ENCODE assay signal across 20 cellular contexts in genomic region chr20:35732644-35732982, GRCh38. TPM values are rescaled to one million over a fixed set of nuclear protein-coding genes. Genes with fewer than 3 reads are reported as not detected.
A peak's percentile ranks its signal among the peaks of the same experiment; 100 is the strongest.
DNase-seq lines count a peak whose midpoint lies in the region; ATAC-seq, FAIRE-seq and TF ChIP-seq lines count a peak whose summit lies in the region.
"Had no signal": no experiment of that assay in that cellular context is flagged by ENCODE, and none has a peak within 500 bp of the region (broad histone marks: within the 10 kb centered on the region; RNA-seq: fewer than 3 reads in every experiment).

No MANE protein-coding gene starts in this region.

- H3K9ac ChIP-seq in GM23248 (no peak overlapping the region), astrocyte (ENCODE audit: low read length) (no peak overlapping the region)

- no peaks in the 10 kb centered on the region for H3K9me3 ChIP-seq in CD4-positive, CD25-positive, alpha-beta regulatory T cell (ENCODE audit: control insufficient read depth in 2 of 2, low read length in 2 of 2)
- H3K9me3 ChIP-seq in GM23248 (ENCODE audit: low read depth): no peaks in the 10 kb centered on the region
- H3K9me3 ChIP-seq in astrocyte (ENCODE audit: insufficient read depth, low read depth, low read length): no peaks in the 10 kb centered on the region
- H3K9me3 ChIP-seq: transverse colon had no signal

- H3K79me2 ChIP-seq in GM23248 (ENCODE audit: insufficient read depth): peaks cover 100% of the 10 kb centered on the region
- peaks cover 99% of the 10 kb centered on the region for H3K79me2 ChIP-seq in astrocyte (ENCODE audit: insufficient read depth, low read length)

- H3K27ac ChIP-seq in CD4-positive, CD25-positive, alpha-beta regulatory T cell (ENCODE audit: insufficient read depth, low read length, poor library complexity, severe bottlenecking): no peak overlapping the region
- 0 out of 2 replicates have a peak overlapping the region, but pooled peaks have one; percentile 1 for H3K27ac ChIP-seq in GM23248
- no peak overlapping the region for H3K27ac ChIP-seq in astrocyte (ENCODE audit: low read depth, low read length)
- H3K27ac ChIP-seq: transverse colon had no signal

- no peak for TF ChIP-seq CTCF in astrocyte (IDR thresholded peaks at IDR 0.05; ENCODE audit: insufficient read depth, low read depth, low read length)

- H3K27me3 ChIP-seq in CD4-positive, CD25-positive, alpha-beta regulatory T cell (ENCODE audit: control insufficient read depth, insufficient read depth, low read length): no peaks in the 10 kb centered on the region
- H3K27me3 ChIP-seq in GM23248 (replicated peaks; ENCODE audit: insufficient read depth): no peaks in the 10 kb centered on the region
- no peaks in the 10 kb centered on the region for H3K27me3 ChIP-seq in astrocyte (ENCODE audit: insufficient read depth, low read length)
- H3K27me3 ChIP-seq: transverse colon had no signal

- H4K20me1 ChIP-seq in GM23248 (ENCODE audit: insufficient read depth): peaks cover 56% of the 10 kb centered on the region
- H4K20me1 ChIP-seq in astrocyte (ENCODE audit: insufficient read depth, low read length): peaks cover 99% of the 10 kb centered on the region

- H3K27ac Mint-ChIP-seq in CD4-positive, CD25-positive, alpha-beta regulatory T cell: no peak overlapping the region
- no peak overlapping the region for H3K27ac Mint-ChIP-seq in astrocyte (ENCODE audit: unreplicated experiment)
- H3K27ac Mint-ChIP-seq in natural killer cell treated with Interleukin-12 subunit alpha and Interleukin-12 subunit beta and Interleukin-15 and Interleukin-18, amount 100 ng/mL, for 72 hours: peak overlapping the region in 1 of 2 donors; percentile 29

- peak overlapping the region; percentile 8 to 68 (median 57) for H3K4me3 Mint-ChIP-seq in CD4-positive, CD25-positive, alpha-beta regulatory T cell
- H3K4me3 Mint-ChIP-seq in astrocyte (ENCODE audit: unreplicated experiment): peak overlapping the region; percentile 41
- peak overlapping the region; percentile 52 for H3K4me3 Mint-ChIP-seq in natural killer cell treated with Interleukin-12 subunit alpha and Interleukin-12 subunit beta and Interleukin-15 and Interleukin-18, amount 100 ng/mL, for 72 hours

- H3K4me2 ChIP-seq in GM23248 (ENCODE audit: unreplicated experiment): no peak overlapping the region
- no peak overlapping the region for H3K4me2 ChIP-seq in astrocyte (ENCODE audit: low read length)

- H3K4me1 Mint-ChIP-seq in CD4-positive, CD25-positive, alpha-beta regulatory T cell: peaks cover 43 to 74% (median 62%) of the 10 kb centered on the region in 4 donors
- peaks cover 24% of the 10 kb centered on the region for H3K4me1 Mint-ChIP-seq in astrocyte (ENCODE audit: low read depth, unreplicated experiment)
- peaks cover 36 to 45% of the 10 kb centered on the region in 2 donors for H3K4me1 Mint-ChIP-seq in natural killer cell treated with Interleukin-12 subunit alpha and Interleukin-12 subunit beta and Interleukin-15 and Interleukin-18, amount 100 ng/mL, for 72 hours (ENCODE audit: low read depth in 2 of 2)

- no peak for ATAC-seq in CD4-positive, CD25-positive, alpha-beta regulatory T cell (ENCODE audit: low read depth in 2 of 2)
- no peak for ATAC-seq in natural killer cell treated with Interleukin-12 subunit alpha and Interleukin-12 subunit beta and Interleukin-15 and Interleukin-18, amount 100 ng/mL, for 72 hours
- ATAC-seq in GM21526 (IDR thresholded peaks at IDR 0.05; ENCODE audit: low FRiP score, unreplicated experiment): no peak
- no peak for ATAC-seq in HG02970 (IDR thresholded peaks at IDR 0.05; ENCODE audit: low FRiP score, unreplicated experiment)

- H3K4me1 ChIP-seq in CD4-positive, CD25-positive, alpha-beta regulatory T cell (ENCODE audit: control insufficient read depth, insufficient read depth, low read length, poor library complexity, severe bottlenecking): peaks cover 71% of the 10 kb centered on the region
- H3K4me1 ChIP-seq in GM23248 (ENCODE audit: insufficient read depth) (peaks cover 51% of the 10 kb centered on the region), astrocyte (ENCODE audit: insufficient read depth, low read length) (peaks cover 10% of the 10 kb centered on the region)

- peaks cover 43% of the 10 kb centered on the region for H3K36me3 Mint-ChIP-seq in CD4-positive, CD25-positive, alpha-beta regulatory T cell
- H3K36me3 Mint-ChIP-seq in astrocyte (ENCODE audit: low read depth, unreplicated experiment): peaks cover 20% of the 10 kb centered on the region
- peaks cover 36% of the 10 kb centered on the region for H3K36me3 Mint-ChIP-seq in natural killer cell treated with Interleukin-12 subunit alpha and Interleukin-12 subunit beta and Interleukin-15 and Interleukin-18, amount 100 ng/mL, for 72 hours

- FAIRE-seq in astrocyte (lab: Jason Lieb, UNC): no peak
- FAIRE-seq: endothelial cell of umbilical vein, GM12891, islet of Langerhans had no signal

- H3K9me3 Mint-ChIP-seq in CD4-positive, CD25-positive, alpha-beta regulatory T cell: no peaks in the 10 kb centered on the region
- H3K9me3 Mint-ChIP-seq in astrocyte (ENCODE audit: unreplicated experiment): no peaks in the 10 kb centered on the region
- no peaks in the 10 kb centered on the region for H3K9me3 Mint-ChIP-seq in natural killer cell treated with Interleukin-12 subunit alpha and Interleukin-12 subunit beta and Interleukin-15 and Interleukin-18, amount 100 ng/mL, for 72 hours

- H3K9me2 ChIP-seq in GM23248 (ENCODE audit: insufficient read depth): no peaks in the 10 kb centered on the region

- WGBS in GM23248 (ENCODE audit: low coverage in 1 of 2, low lambda C conversion rate in 2 of 2, missing lambda C conversion rate in 2 of 2), 2 experiments: 10 to 16% methylated on average over 1 of the region's 1 CpG

- H2AFZ ChIP-seq in GM23248: no peak overlapping the region
- no peak overlapping the region for H2AFZ ChIP-seq in astrocyte (ENCODE audit: low read depth, low read length)

- in situ Hi-C loops in GM23248 (cut with MboI): no loop called here

- H3K27me3 Mint-ChIP-seq in CD4-positive, CD25-positive, alpha-beta regulatory T cell: no peaks in the 10 kb centered on the region
- no peaks in the 10 kb centered on the region for H3K27me3 Mint-ChIP-seq in astrocyte (ENCODE audit: low read depth, unreplicated experiment)
- H3K27me3 Mint-ChIP-seq in natural killer cell treated with Interleukin-12 subunit alpha and Interleukin-12 subunit beta and Interleukin-15 and Interleukin-18, amount 100 ng/mL, for 72 hours: no peaks in the 10 kb centered on the region

- H3K36me3 ChIP-seq in CD4-positive, CD25-positive, alpha-beta regulatory T cell (ENCODE audit: control insufficient read depth, insufficient read depth, low read length): peaks cover 94% of the 10 kb centered on the region
- H3K36me3 ChIP-seq in GM23248 (ENCODE audit: low read depth) (peaks cover 96% of the 10 kb centered on the region), astrocyte (ENCODE audit: insufficient read depth, low read length) (peaks cover 84% of the 10 kb centered on the region)

- no peak for DNase-seq in CD4-positive, CD25-positive, alpha-beta regulatory T cell
- no peak for DNase-seq in GM23248
- DNase-seq in astrocyte (ENCODE audit: low read depth): no peak
- no peak for DNase-seq in natural killer cell treated with Interleukin-12 subunit alpha and Interleukin-12 subunit beta and Interleukin-15 and Interleukin-18, amount 100 ng/mL, for 72 hours (ENCODE audit: low spot score)
- no peak for DNase-seq in NCI-H69 (lab: John Stamatoyannopoulos, UW)
- DNase-seq in GOT3 (lab: John Stamatoyannopoulos, UW): no peak
- DNase-seq: activated CD4-positive, alpha-beta T cell treated with anti-CD3 and anti-CD28 coated beads for 48 hours; hippocampal formation; NCI-H1436 treated with DMSO at 0.1 percent for 48 hours; NCI-H774; OCI-M1; SIG-M5; stimulated activated naive CD4-positive, alpha-beta T cell; transverse colon had no signal

- H3K4me3 ChIP-seq in CD4-positive, CD25-positive, alpha-beta regulatory T cell (ENCODE audit: low read depth, low read length): peak overlapping the region; percentile 56
- no peak overlapping the region for H3K4me3 ChIP-seq in GM23248
- H3K4me3 ChIP-seq in astrocyte (ENCODE audit: insufficient read depth, low read depth, low read length): no peak overlapping the region
- H3K4me3 ChIP-seq: lung, transverse colon had no signal

- H3F3A ChIP-seq in GM23248 (ENCODE audit: insufficient read depth): peaks cover 65% of the 10 kb centered on the region

RNA-seq across cellular contexts. Expression of gene RBM39, which starts 9.4 kb away (rescaled TPM):
- total RNA-seq in CD4-positive, CD25-positive, alpha-beta regulatory T cell: 1,180 TPM
- 100 to 1,000 TPM; 112 to 144 (median 117) TPM for polyA plus RNA-seq in CD4-positive, CD25-positive, alpha-beta regulatory T cell
- 247 and 390 TPM in 2 replicates for total RNA-seq in GM23248 (2014; rRNA removed; shearing (Covaris generic))
- polyA plus RNA-seq in GM23248 (2016; fragmentation: Nextera tagmentation; extraction: Ambion mirVana): 227 and 270 TPM in 2 replicates
- 204 and 208 TPM in 2 replicates for total RNA-seq in astrocyte
- 100 to 1,000 TPM; 404 to 438 TPM for total RNA-seq in natural killer cell treated with Interleukin-12 subunit alpha and Interleukin-12 subunit beta and Interleukin-15 and Interleukin-18, amount 100 ng/mL, for 72 hours

RNA-seq across cellular contexts. Expression of gene ROMO1, which starts 33.4 kb away (rescaled TPM):
- 48.8 TPM for total RNA-seq in CD4-positive, CD25-positive, alpha-beta regulatory T cell
- 100 to 1,000 TPM; 295 to 378 (median 363) TPM for polyA plus RNA-seq in CD4-positive, CD25-positive, alpha-beta regulatory T cell
- 148 and 311 TPM in 2 replicates for total RNA-seq in GM23248 (2014; rRNA removed; shearing (Covaris generic))
- 525 and 543 TPM in 2 replicates for polyA plus RNA-seq in GM23248 (2016; fragmentation: Nextera tagmentation; extraction: Ambion mirVana)
- 185 and 201 TPM in 2 replicates for total RNA-seq in astrocyte
- total RNA-seq in natural killer cell treated with Interleukin-12 subunit alpha and Interleukin-12 subunit beta and Interleukin-15 and Interleukin-18, amount 100 ng/mL, for 72 hours: 100 to 1,000 TPM in 1 of 2 donors, 10 to 100 TPM in 1; 71.0 to 101 TPM

RNA-seq across cellular contexts. Expression of gene NFS1, which starts 33.5 kb away (rescaled TPM):
- total RNA-seq in CD4-positive, CD25-positive, alpha-beta regulatory T cell: 21.2 TPM
- 10 to 100 TPM; 22.3 to 32.6 (median 25.4) TPM for polyA plus RNA-seq in CD4-positive, CD25-positive, alpha-beta regulatory T cell
- total RNA-seq in GM23248 (2014; rRNA removed; shearing (Covaris generic)): 35.8 and 56.9 TPM in 2 replicates
- 31.5 and 33.3 TPM in 2 replicates for polyA plus RNA-seq in GM23248 (2016; fragmentation: Nextera tagmentation; extraction: Ambion mirVana)
- 30.3 and 33.0 TPM in 2 replicates for total RNA-seq in astrocyte
- total RNA-seq in natural killer cell treated with Interleukin-12 subunit alpha and Interleukin-12 subunit beta and Interleukin-15 and Interleukin-18, amount 100 ng/mL, for 72 hours: 10 to 100 TPM; 27.0 to 37.4 TPM

RNA-seq across cellular contexts. Expression of gene PHF20, which starts 39.2 kb away (rescaled TPM):
- 159 TPM for total RNA-seq in CD4-positive, CD25-positive, alpha-beta regulatory T cell
- polyA plus RNA-seq in CD4-positive, CD25-positive, alpha-beta regulatory T cell: 100 to 1,000 TPM in 2 of 4 donors, 10 to 100 TPM in 2; 87.3 to 126 (median 100) TPM
- total RNA-seq in GM23248 (2014; rRNA removed; shearing (Covaris generic)): 23.3 and 25.0 TPM in 2 replicates
- 35.4 and 37.4 TPM in 2 replicates for polyA plus RNA-seq in GM23248 (2016; fragmentation: Nextera tagmentation; extraction: Ambion mirVana)
- total RNA-seq in astrocyte: 32.6 and 40.1 TPM in 2 replicates
- total RNA-seq in natural killer cell treated with Interleukin-12 subunit alpha and Interleukin-12 subunit beta and Interleukin-15 and Interleukin-18, amount 100 ng/mL, for 72 hours: 10 to 100 TPM; 60.4 to 88.6 TPM
